ENCODE assay signal across 14 cellular contexts in genomic region chr15:91908401-91908800, GRCh38. TPM values are rescaled to one million over a fixed set of nuclear protein-coding genes. Genes with fewer than 3 reads are reported as not detected.
DNase-seq lines count a peak whose midpoint lies in the region; ATAC-seq and TF ChIP-seq lines count a peak whose summit lies in the region.
"Had no signal": no experiment of that assay in that cellular context is flagged by ENCODE, and none has a peak within 500 bp of the region (broad histone marks: within the 10 kb centered on the region; RNA-seq: fewer than 3 reads in every experiment).

No MANE protein-coding gene starts in this region.

- POLR2A ChIA-PET in A673 (lab: Charles Lee; ENCODE audit: low non-redundant PET) = no interaction called here

- no peaks in the 10 kb centered on the region for H3K27me3 ChIP-seq in A673 (replicated peaks; ENCODE audit: insufficient read depth, low read depth, low read length, poor library complexity)

- H3K4me3 Mint-ChIP-seq in mesothelial cell of epicardium = no peak overlapping the region
- H3K4me3 Mint-ChIP-seq: T-helper 1 cell treated with Interleukin-12 subunit alpha and Interleukin-12 subunit beta and Interleukin-4 antibody, amounts not matched to agents 30 μg/mL and 1 μg/mL, for 36 hours had no signal

- intact Hi-C loops in A673 (cut with micrococcal nuclease; ENCODE audit: unreplicated experiment) = no loop called here

- DNase-seq in CD1c-positive myeloid dendritic cell (ENCODE audit: extremely low spot score) (peak; percentile 85), HT1080 (ENCODE audit: low read depth) (peak; percentile 81), astrocyte of the spinal cord (ENCODE audit: low read depth, low spot score) (peak; percentile 57), kidney glomerular epithelial cell (lab: John Stamatoyannopoulos, UW) (peak; percentile 61), mesothelial cell of epicardium (ENCODE audit: low spot score in 2 of 2, unreplicated experiment in 2 of 2) (no peak), A673 (ENCODE audit: low spot score) (no peak)
- DNase-seq: amniotic stem cell; effector CD4-positive, alpha-beta T cell; NCI-H2081; retina had no signal

- TF ChIP-seq CTCF in astrocyte of the spinal cord (IDR thresholded peaks at IDR 0.05; ENCODE audit: low read depth, low read length) = no peak
- TF ChIP-seq CTCF in mesothelial cell of epicardium (IDR thresholded peaks at IDR 0.05; ENCODE audit: unreplicated experiment) = no peak
- TF ChIP-seq CTCF in A673 (conservative IDR thresholded peaks at IDR 0.05; ENCODE audit: low read depth, low read length) = no peak

- no peak overlapping the region for H3K27ac ChIP-seq in A673 (ENCODE audit: low read depth, low read length, poor library complexity, severe bottlenecking)

- no peaks in the 10 kb centered on the region for H3K36me3 Mint-ChIP-seq in mesothelial cell of epicardium

- H3K4me3 ChIP-seq in astrocyte of the spinal cord (ENCODE audit: low read depth, low read length) (no peak overlapping the region), A673 (ENCODE audit: low read depth, low read length, poor library complexity, severe bottlenecking) (no peak overlapping the region)

- no peaks in the 10 kb centered on the region for H3K36me3 ChIP-seq in A673 (ENCODE audit: insufficient read depth, low read length, poor library complexity, severe bottlenecking)

- no peaks in the 10 kb centered on the region for H3K4me1 ChIP-seq in A673 (ENCODE audit: insufficient read depth, low read length, poor library complexity, severe bottlenecking)

- H3K9me3 Mint-ChIP-seq in mesothelial cell of epicardium = no peaks in the 10 kb centered on the region
- H3K9me3 Mint-ChIP-seq: T-helper 1 cell treated with Interleukin-12 subunit alpha and Interleukin-12 subunit beta and Interleukin-4 antibody, amounts not matched to agents 30 μg/mL and 1 μg/mL, for 36 hours had no signal

- peaks cover 7% of the 10 kb centered on the region for H3K4me1 Mint-ChIP-seq in mesothelial cell of epicardium

- no peaks in the 10 kb centered on the region for H3K9me3 ChIP-seq in A673 (ENCODE audit: low read depth, low read length, poor library complexity, severe bottlenecking)

- no TSS peak for BruUV-seq in A673 (replicated peaks; lab: Mats Ljungman, UMichigan)

- peaks cover 20% of the 10 kb centered on the region for H3K27me3 Mint-ChIP-seq in mesothelial cell of epicardium (ENCODE audit: low read depth)

- in situ Hi-C loops in astrocyte of the spinal cord (cut with HindIII; ENCODE audit: low sequenced_read_pairs) = no loop called here

- no peak overlapping the region for H3K27ac Mint-ChIP-seq in mesothelial cell of epicardium
- H3K27ac Mint-ChIP-seq: T-helper 1 cell treated with Interleukin-12 subunit alpha and Interleukin-12 subunit beta and Interleukin-4 antibody, amounts not matched to agents 30 μg/mL and 1 μg/mL, for 36 hours had no signal

- CTCF ChIA-PET in A673 (lab: Charles Lee) = interaction anchor here (0.7 kb wide), 1 partner anchor 20 kb away, joined by 3 read pairs; no protein-coding TSS in a partner anchor

- ATAC-seq in HG02763 (IDR thresholded peaks at IDR 0.05; ENCODE audit: unreplicated experiment) (no peak), GM18868 (IDR thresholded peaks at IDR 0.05; ENCODE audit: unreplicated experiment) (no peak)
- ATAC-seq: HCT116 had no signal

RNA-seq across cellular contexts. Expression of gene SLCO3A1, which starts 54.9 kb away (rescaled TPM):
- 2.6 and 4.6 TPM in 2 replicates for total RNA-seq in HT1080 (2014; rRNA removed; shearing (Covaris generic))
- 8.1 and 9.0 TPM in 2 replicates for polyA plus RNA-seq in HT1080 (2015; cell fraction: cytosol; rRNA removed)
- 8.0 and 10.9 TPM in 2 replicates for polyA plus RNA-seq in HT1080 (2015; cell fraction: nucleus; rRNA removed)
- total RNA-seq in mesothelial cell of epicardium (1.9 to 2.2 TPM (median 1.9 TPM) in 3 replicates), A673 (2021) (16.6 and 17.7 TPM in 2 replicates)

Comparison
In these comparisons a context has a peak if more than half of its experiments do, and no peak if none do; other contexts are left out.
1. DNase-seq: peak in CD1c-positive myeloid dendritic cell (single experiment), HT1080 (single experiment), astrocyte of the spinal cord (single experiment) and kidney glomerular epithelial cell (single experiment); none in mesothelial cell of epicardium (0 of 2) and A673 (single experiment).